8 cellular contexts compared by ENCODE assay signal in the genomic region with DNA sequence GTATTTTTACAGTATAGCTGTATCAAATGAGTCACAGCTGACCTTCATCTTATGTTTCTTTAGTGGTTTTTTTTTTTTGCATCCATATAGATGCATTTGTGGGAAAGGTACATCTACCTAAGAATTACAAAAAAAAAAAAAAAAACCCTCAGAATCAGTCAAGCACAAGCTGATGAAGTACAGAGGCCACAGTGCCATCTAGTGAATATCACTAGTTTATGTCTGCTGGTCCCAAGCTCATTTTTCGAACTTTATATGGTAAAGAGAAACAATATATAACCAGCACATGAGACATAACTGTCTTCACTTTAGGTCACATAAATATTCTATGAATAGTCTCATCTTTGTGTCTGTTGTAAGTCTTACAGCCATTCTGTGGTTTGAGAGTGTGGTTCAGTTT.
DNase-seq lines count a peak whose midpoint lies in the region; ATAC-seq and TF ChIP-seq lines count a peak whose summit lies in the region.

No MANE protein-coding gene starts in this region.

- intact Hi-C loops in A673 (cut with micrococcal nuclease; ENCODE audit: unreplicated experiment): loop anchor here (1.0 kb wide), 1 partner anchor 210 kb away; no protein-coding TSS in a partner anchor

- H3K27me3 ChIP-seq in A673 (replicated peaks; ENCODE audit: insufficient read depth, low read depth, low read length, poor library complexity): no peaks in the 10 kb centered on the region

- POLR2A ChIA-PET in A673 (lab: Charles Lee; ENCODE audit: low non-redundant PET): no interaction called here

- H3K27me3 Mint-ChIP-seq in stimulated activated naive B cell treated with anti-CD40 and anti-IgM and Interleukin-4, amounts not matched to agents 10 μg/mL and 1 μg/mL and 100 μg/mL, for 72 hours: peaks cover 0 to 7% of the 10 kb centered on the region in 2 donors

- H3K27ac Mint-ChIP-seq in stimulated activated naive B cell treated with anti-CD40 and anti-IgM and Interleukin-4, amounts not matched to agents 10 μg/mL and 1 μg/mL and 100 μg/mL, for 72 hours: no peak overlapping the region

- TF ChIP-seq CTCF in A673 (conservative IDR thresholded peaks at IDR 0.05; ENCODE audit: low read depth, low read length) (peak; percentile 49; the same call in 1 of the 2 replicates), epithelial cell of proximal tubule (conservative IDR thresholded peaks at IDR 0.05; ENCODE audit: low read depth, low read length) (peak; percentile 53)

- CTCF ChIA-PET in A673 (lab: Charles Lee): interaction anchor here (0.5 to 1.5 kb wide), 8 partner anchors 16 to 1039 kb away, joined by 3 to 5 read pairs (median 4); partner anchors contain the start of gene IGBP1

- DNase-seq in A673 (ENCODE audit: low spot score) (peak; percentile 7), GM04503 (ENCODE audit: low read depth) (peak; percentile 0), NCI-H2227 (lab: John Stamatoyannopoulos, UW; ENCODE audit: unreplicated experiment) (peak; percentile 43), epithelial cell of proximal tubule (ENCODE audit: low read depth) (no peak), occipital lobe (lab: John Stamatoyannopoulos, UW) (no peak), substantia nigra (lab: John Stamatoyannopoulos, UW) (no peak)
- no peak for DNase-seq in stimulated activated naive B cell treated with anti-CD40 and anti-IgM and Interleukin-4, amounts not matched to agents 10 μg/mL and 1 μg/mL and 100 μg/mL, for 72 hours

- H3K4me3 ChIP-seq in A673 (ENCODE audit: low read depth, low read length, poor library complexity, severe bottlenecking) (no peak overlapping the region), epithelial cell of proximal tubule (ENCODE audit: low read depth, low read length) (no peak overlapping the region)

- H3K9me3 Mint-ChIP-seq in stimulated activated naive B cell treated with anti-CD40 and anti-IgM and Interleukin-4, amounts not matched to agents 10 μg/mL and 1 μg/mL and 100 μg/mL, for 72 hours: no peaks in the 10 kb centered on the region

- BruUV-seq in A673 (replicated peaks; lab: Mats Ljungman, UMichigan): no TSS peak

- no peaks in the 10 kb centered on the region for H3K36me3 ChIP-seq in A673 (ENCODE audit: insufficient read depth, low read length, poor library complexity, severe bottlenecking)

- no peak overlapping the region for H3K27ac ChIP-seq in A673 (ENCODE audit: low read depth, low read length, poor library complexity, severe bottlenecking)
- H3K27ac ChIP-seq in substantia nigra (ENCODE audit: low read depth, low read length, poor library complexity, severe bottlenecking): no peak overlapping the region

- no peaks in the 10 kb centered on the region for H3K4me1 ChIP-seq in A673 (ENCODE audit: insufficient read depth, low read length, poor library complexity, severe bottlenecking)

- H3K9me3 ChIP-seq in A673 (ENCODE audit: low read depth, low read length, poor library complexity, severe bottlenecking): no peaks in the 10 kb centered on the region

- H3K4me3 Mint-ChIP-seq in stimulated activated naive B cell treated with anti-CD40 and anti-IgM and Interleukin-4, amounts not matched to agents 10 μg/mL and 1 μg/mL and 100 μg/mL, for 72 hours: no peak overlapping the region

- H3K4me1 Mint-ChIP-seq in stimulated activated naive B cell treated with anti-CD40 and anti-IgM and Interleukin-4, amounts not matched to agents 10 μg/mL and 1 μg/mL and 100 μg/mL, for 72 hours: no peaks in the 10 kb centered on the region

- no peaks in the 10 kb centered on the region for H3K36me3 Mint-ChIP-seq in stimulated activated naive B cell treated with anti-CD40 and anti-IgM and Interleukin-4, amounts not matched to agents 10 μg/mL and 1 μg/mL and 100 μg/mL, for 72 hours

- peak; percentile 75 to 78 for ATAC-seq in stimulated activated naive B cell treated with anti-CD40 and anti-IgM and Interleukin-4, amounts not matched to agents 10 μg/mL and 1 μg/mL and 100 μg/mL, for 72 hours (replicated peaks)
- no peak for ATAC-seq in HG03565 (IDR thresholded peaks at IDR 0.05; ENCODE audit: unreplicated experiment)

Comparison
In these comparisons a context has a peak if more than half of its experiments do, and no peak if none do; other contexts are left out.
1. DNase-seq: peak in A673 (single experiment), GM04503 (single experiment) and NCI-H2227 (single experiment); none in epithelial cell of proximal tubule (single experiment), stimulated activated naive B cell treated with anti-CD40 and anti-IgM and Interleukin-4, amounts not matched to agents 10 μg/mL and 1 μg/mL and 100 μg/mL, for 72 hours (single experiment), occipital lobe (single experiment) and substantia nigra (0 of 49).